ENCODE assay signal across 18 cellular contexts in the genomic region with DNA sequence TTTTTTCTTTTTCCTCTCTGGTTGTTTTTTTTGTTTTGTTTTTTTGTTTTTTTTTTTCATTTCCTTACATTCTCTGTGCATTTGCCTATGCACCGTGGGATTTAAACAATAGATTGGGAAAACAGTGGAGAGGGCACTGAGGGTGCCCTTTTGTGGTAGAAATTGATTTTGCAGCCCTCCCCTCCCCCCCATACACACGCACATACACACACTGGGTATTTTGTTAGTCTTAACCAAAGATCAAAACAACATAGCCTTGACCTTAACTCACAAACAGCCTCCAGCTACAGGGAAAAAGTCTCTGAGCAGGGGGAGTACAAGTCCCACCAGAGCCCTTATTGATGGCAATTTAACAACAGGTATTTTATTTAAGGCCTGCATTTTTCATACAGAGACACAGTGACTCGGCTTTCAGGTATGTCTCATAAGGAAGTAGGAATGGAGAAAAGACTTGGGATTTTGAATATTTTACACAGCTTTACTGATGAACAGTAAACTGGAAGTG.
DNase-seq lines count a peak whose midpoint lies in the region; TF ChIP-seq lines count a peak whose summit lies in the region.
"Had no signal": no experiment of that assay in that cellular context is flagged by ENCODE, and none has a peak within 500 bp of the region (broad histone marks: within the 10 kb centered on the region; RNA-seq: fewer than 3 reads in every experiment).

No MANE protein-coding gene starts in this region.

- in situ Hi-C loops in Caki2 (cut with HindIII; ENCODE audit: low pct_unique_long_range_greater_than_20kb, low sequenced_read_pairs) = no loop called here

- no peaks in the 10 kb centered on the region for H3K9me2 ChIP-seq in PC-9 (ENCODE audit: insufficient read depth)

- WGBS in lower leg skin, 2 donors = 53% methylated on average over 3 of the region's 3 CpGs

- peaks cover 17% of the 10 kb centered on the region for H3F3A ChIP-seq in PC-9 (ENCODE audit: insufficient read depth, low read depth)

- intact Hi-C loops in PC-9 (cut with micrococcal nuclease; ENCODE audit: unreplicated experiment) (loop anchor here (2.0 kb wide), 1 partner anchor 41 kb away; no protein-coding TSS in a partner anchor), lower leg skin (cut with DNase I; ENCODE audit: low total_unique reads) (no loop called here)

- DNase-seq in Caki2 (ENCODE audit: low read depth) (peak; percentile 79), PC-9 (peak; percentile 12 to 96), epithelial cell of esophagus (ENCODE audit: low read depth) (peak; percentile 47), NCI-H2227 (lab: John Stamatoyannopoulos, UW; ENCODE audit: unreplicated experiment) (no peak), germinal center (ENCODE audit: low spot score) (no peak), BE2C (no peak), lower leg skin (ENCODE audit: low spot score in 2 of 2) (no peak)
- DNase-seq: activated CD4-positive, alpha-beta T cell treated with anti-CD3 and anti-CD28 coated beads for 48 hours; activated T-cell treated with anti-CD3 and anti-CD28 coated beads, Interleukin-2, amount 50 U/mL, for 24 hours; amniotic stem cell; DND-41; islet precursor cell; NCI-H1436 treated with DMSO at 0.1 percent for 48 hours; T-helper 17 cell had no signal

- no peaks in the 10 kb centered on the region for H3K36me3 Mint-ChIP-seq in nephron (ENCODE audit: low read depth)
- H3K36me3 Mint-ChIP-seq: IgD-negative memory B cell had no signal

- H3K36me3 ChIP-seq in PC-9 (ENCODE audit: low read depth) (no peaks in the 10 kb centered on the region), BE2C (no peaks in the 10 kb centered on the region)
- H3K36me3 ChIP-seq: prostate gland, thyroid gland had no signal

- no peaks in the 10 kb centered on the region for H3K79me2 ChIP-seq in PC-9 (ENCODE audit: low read depth)

- H3K4me3 ChIP-seq in PC-9 = no peak overlapping the region
- no peak overlapping the region for H3K4me3 ChIP-seq in epithelial cell of esophagus (ENCODE audit: low read length)
- no peak overlapping the region for H3K4me3 ChIP-seq in BE2C (ENCODE audit: low read depth, low read length)
- no peak overlapping the region for H3K4me3 ChIP-seq in lower leg skin (ENCODE audit: low read depth, poor library complexity, severe bottlenecking)
- H3K4me3 ChIP-seq: prostate gland, thyroid gland had no signal

- no peaks in the 10 kb centered on the region for H3K9me3 Mint-ChIP-seq in nephron
- H3K9me3 Mint-ChIP-seq: activated T-cell treated with anti-CD3 and anti-CD28 coated beads, Interleukin-2, amount 50 U/mL, for 24 hours; IgD-negative memory B cell had no signal

- H3K9me3 ChIP-seq in PC-9 (ENCODE audit: insufficient read depth, low read depth) = no peaks in the 10 kb centered on the region
- no peaks in the 10 kb centered on the region for H3K9me3 ChIP-seq in BE2C
- H3K9me3 ChIP-seq: prostate gland, thyroid gland had no signal

- peak overlapping the region; percentile 84 for H3K27ac ChIP-seq in PC-9
- H3K27ac ChIP-seq: prostate gland had no signal

- TF ChIP-seq POLR2A in lower leg skin (IDR thresholded peaks at IDR 0.05) = no peak

- H3K27ac Mint-ChIP-seq in nephron = peak overlapping the region; percentile 49 to 91 (median 87)
- H3K27ac Mint-ChIP-seq: activated T-cell treated with anti-CD3 and anti-CD28 coated beads, Interleukin-2, amount 50 U/mL, for 24 hours; IgD-negative memory B cell; T-helper 17 cell had no signal

- no peak overlapping the region for H3K4me3 Mint-ChIP-seq in nephron
- H3K4me3 Mint-ChIP-seq: activated T-cell treated with anti-CD3 and anti-CD28 coated beads, Interleukin-2, amount 50 U/mL, for 24 hours; IgD-negative memory B cell; T-helper 17 cell had no signal

- H3K4me2 ChIP-seq in PC-9 = peak overlapping the region; percentile 51

- POLR2A ChIA-PET in PC-9 (lab: Charles Lee; ENCODE audit: unreplicated experiment) = interaction anchor here (2.2 kb wide), 1 partner anchor 42 kb away, joined by 35 read pairs; no protein-coding TSS in a partner anchor

- no peaks in the 10 kb centered on the region for H3K27me3 Mint-ChIP-seq in nephron (ENCODE audit: low read depth)
- H3K27me3 Mint-ChIP-seq: IgD-negative memory B cell had no signal

- TF ChIP-seq CTCF in PC-9 (conservative IDR thresholded peaks at IDR 0.05) (no peak), epithelial cell of esophagus (IDR thresholded peaks at IDR 0.05; ENCODE audit: insufficient read depth, low read depth, low read length, missing control alignments) (no peak), nephron (IDR thresholded peaks at IDR 0.05; ENCODE audit: unreplicated experiment in 3 of 3) (no peak), BE2C (IDR thresholded peaks at IDR 0.05; ENCODE audit: low read depth, low read length) (no peak), lower leg skin (IDR thresholded peaks at IDR 0.05) (no peak)

- H3K4me1 ChIP-seq in PC-9 (replicated peaks; ENCODE audit: insufficient read depth) (peaks cover 39% of the 10 kb centered on the region), BE2C (no peaks in the 10 kb centered on the region)
- H3K4me1 ChIP-seq: prostate gland had no signal

- no peak overlapping the region for H2AFZ ChIP-seq in PC-9

- CTCF ChIA-PET in PC-9 (lab: Charles Lee) = no interaction called here

- BruUV-seq in PC-9 (replicated peaks; lab: Mats Ljungman, UMichigan) = TSS peak; percentile 61

- peaks cover 30% of the 10 kb centered on the region for H3K4me1 Mint-ChIP-seq in nephron
- H3K4me1 Mint-ChIP-seq: T-helper 17 cell had no signal

- H3K27me3 ChIP-seq in PC-9 (ENCODE audit: insufficient read depth, low read depth) = no peaks in the 10 kb centered on the region
- H3K27me3 ChIP-seq in BE2C = no peaks in the 10 kb centered on the region
- H3K27me3 ChIP-seq: thyroid gland had no signal

- no peaks in the 10 kb centered on the region for H4K20me1 ChIP-seq in PC-9 (ENCODE audit: insufficient read depth)

Comparison
In these comparisons a context has a peak if more than half of its experiments do, and no peak if none do; other contexts are left out.
1. DNase-seq: peak in Caki2 (single experiment), PC-9 (2 of 2) and epithelial cell of esophagus (single experiment); none in NCI-H2227 (single experiment), germinal center (single experiment), BE2C (single experiment) and lower leg skin (0 of 2).